32 cellular contexts compared by ENCODE assay signal in genomic region chr4:39339968-39340367, GRCh38.
"Had no signal": no experiment of that assay in that cellular context is flagged by ENCODE, and none has a peak within 500 bp of the region (broad histone marks: within the 10 kb centered on the region; RNA-seq: fewer than 3 reads in every experiment).

No MANE protein-coding gene starts in this region.

- H3K4me3 ChIP-seq: body of pancreas, esophagus squamous epithelium, gastroesophageal sphincter had no signal

- H3K27me3 ChIP-seq: adrenal gland, body of pancreas, esophagus squamous epithelium, gastroesophageal sphincter had no signal

- DNase-seq: activated CD4-positive, alpha-beta memory T cell treated with anti-CD3 and anti-CD28 coated beads for 36 hours; activated CD4-positive, alpha-beta T cell treated with anti-CD3 and anti-CD28 coated beads for 36 hours; activated CD4-positive, alpha-beta T cell treated with anti-CD3 and anti-CD28 coated beads, Interleukin-2, amount 10 ng/mL, durations not matched to agents 24 days and 14 days; activated CD4-positive, CD25-positive, alpha-beta regulatory T cell; activated CD4-positive, CD25-positive, alpha-beta regulatory T cell treated with anti-CD3 and anti-CD28 coated beads, Interleukin-2, amount 50 U/mL, for 72 hours; activated CD8-positive, alpha-beta memory T cell treated with anti-CD3 and anti-CD28 coated beads, Interleukin-2, amount 10 ng/mL, durations not matched to agents 7 days and 5 days; activated CD8-positive, alpha-beta memory T cell treated with anti-CD3 and anti-CD28 coated beads, Interleukin-2, amount 50 U/mL, for 4 hours; activated CD8-positive, alpha-beta T cell treated with anti-CD3 and anti-CD28 coated beads, Interleukin-2, amount 10 ng/mL, durations not matched to agents 7 days and 5 days; activated effector memory CD4-positive, alpha-beta T cell treated with anti-CD3 and anti-CD28 coated beads, Interleukin-2, amount 50 U/mL, for 16 hours; activated naive CD4-positive, alpha-beta T cell treated with anti-CD3 and anti-CD28 coated beads for 36 hours; activated naive CD8-positive, alpha-beta T cell treated with anti-CD3 and anti-CD28 coated beads for 36 hours; activated naive CD8-positive, alpha-beta T cell treated with anti-CD3 and anti-CD28 coated beads, Interleukin-2, amount 50 U/mL, for 24 hours; activated T-cell treated with anti-CD3 and anti-CD28 coated beads, Interleukin-2, amount 50 U/mL, for 1 hour; activated T-cell treated with anti-CD3 and anti-CD28 coated beads, Interleukin-2, amount 50 U/mL, for 48 hours; adrenal gland; amygdala; aorta; body of pancreas; caudate nucleus; effector CD8-positive, alpha-beta T cell; esophagus squamous epithelium; foreskin melanocyte; T-helper 1 cell; T-helper 2 cell had no signal

- H3K9me3 ChIP-seq: adrenal gland, body of pancreas, esophagus squamous epithelium, gastroesophageal sphincter had no signal

- FAIRE-seq: colon, endometrium, endothelial cell of umbilical vein had no signal

- H3K27me3 Mint-ChIP-seq: activated CD4-positive, alpha-beta memory T cell treated with anti-CD3 and anti-CD28 coated beads for 36 hours; activated CD4-positive, alpha-beta T cell treated with anti-CD3 and anti-CD28 coated beads for 36 hours; activated CD4-positive, alpha-beta T cell treated with anti-CD3 and anti-CD28 coated beads, Interleukin-2, amount 10 ng/mL, durations not matched to agents 24 days and 14 days; activated CD8-positive, alpha-beta memory T cell treated with anti-CD3 and anti-CD28 coated beads, Interleukin-2, amount 10 ng/mL, durations not matched to agents 7 days and 5 days; activated naive CD4-positive, alpha-beta T cell treated with anti-CD3 and anti-CD28 coated beads, Interleukin-2, amount 50 U/mL, for 24 hours; activated naive CD8-positive, alpha-beta T cell treated with anti-CD3 and anti-CD28 coated beads for 36 hours; activated naive CD8-positive, alpha-beta T cell treated with anti-CD3 and anti-CD28 coated beads, Interleukin-2, amount 50 U/mL, for 24 hours had no signal

- H3K4me3 Mint-ChIP-seq: activated CD4-positive, alpha-beta memory T cell treated with anti-CD3 and anti-CD28 coated beads for 36 hours; activated CD4-positive, alpha-beta T cell treated with anti-CD3 and anti-CD28 coated beads for 36 hours; activated CD4-positive, alpha-beta T cell treated with anti-CD3 and anti-CD28 coated beads, Interleukin-2, amount 10 ng/mL, durations not matched to agents 24 days and 14 days; activated CD8-positive, alpha-beta memory T cell treated with anti-CD3 and anti-CD28 coated beads, Interleukin-2, amount 10 ng/mL, durations not matched to agents 7 days and 5 days; activated CD8-positive, alpha-beta T cell treated with anti-CD3 and anti-CD28 coated beads, Interleukin-2, amount 10 ng/mL, durations not matched to agents 7 days and 5 days; activated naive CD4-positive, alpha-beta T cell treated with anti-CD3 and anti-CD28 coated beads for 36 hours; activated naive CD4-positive, alpha-beta T cell treated with anti-CD3 and anti-CD28 coated beads, Interleukin-2, amount 50 U/mL, for 24 hours; activated naive CD8-positive, alpha-beta T cell treated with anti-CD3 and anti-CD28 coated beads for 36 hours; activated naive CD8-positive, alpha-beta T cell treated with anti-CD3 and anti-CD28 coated beads, Interleukin-2, amount 50 U/mL, for 24 hours; activated T-helper 1 cell treated with anti-CD3 and anti-CD28 coated beads, Interleukin-12 subunit alpha, Interleukin-12 subunit beta, Interleukin-2, Interleukin-4 antibody, amounts not matched to agents 30 ng/mL and 10 ng/mL and 1 ng/mL, durations not matched to agents 14 hours and 24 hours and 36 hours had no signal

- H3K4me1 ChIP-seq: esophagus squamous epithelium, gastroesophageal sphincter had no signal

- H3K27ac ChIP-seq: epithelial cell of prostate, esophagus squamous epithelium, gastroesophageal sphincter had no signal

- ATAC-seq: activated CD4-positive, alpha-beta T cell treated with anti-CD3 and anti-CD28 coated beads for 36 hours; activated CD8-positive, alpha-beta memory T cell treated with anti-CD3 and anti-CD28 coated beads, Interleukin-2, amount 10 ng/mL, durations not matched to agents 7 days and 5 days; activated CD8-positive, alpha-beta T cell treated with anti-CD3 and anti-CD28 coated beads, Interleukin-2, amount 10 ng/mL, durations not matched to agents 7 days and 5 days; activated naive CD8-positive, alpha-beta T cell treated with anti-CD3 and anti-CD28 coated beads, Interleukin-2, amount 50 U/mL, for 24 hours; body of pancreas; gastroesophageal sphincter had no signal

- H3K27ac Mint-ChIP-seq: activated CD4-positive, alpha-beta memory T cell treated with anti-CD3 and anti-CD28 coated beads for 36 hours; activated CD4-positive, alpha-beta T cell treated with anti-CD3 and anti-CD28 coated beads for 36 hours; activated CD8-positive, alpha-beta memory T cell treated with anti-CD3 and anti-CD28 coated beads, Interleukin-2, amount 10 ng/mL, durations not matched to agents 7 days and 5 days; activated CD8-positive, alpha-beta T cell treated with anti-CD3 and anti-CD28 coated beads, Interleukin-2, amount 10 ng/mL, durations not matched to agents 7 days and 5 days; activated naive CD4-positive, alpha-beta T cell treated with anti-CD3 and anti-CD28 coated beads for 36 hours; activated naive CD4-positive, alpha-beta T cell treated with anti-CD3 and anti-CD28 coated beads, Interleukin-2, amount 50 U/mL, for 24 hours; activated naive CD8-positive, alpha-beta T cell treated with anti-CD3 and anti-CD28 coated beads for 36 hours; activated naive CD8-positive, alpha-beta T cell treated with anti-CD3 and anti-CD28 coated beads, Interleukin-2, amount 50 U/mL, for 24 hours; activated T-helper 1 cell treated with anti-CD3 and anti-CD28 coated beads, Interleukin-12 subunit alpha, Interleukin-12 subunit beta, Interleukin-2, Interleukin-4 antibody, amounts not matched to agents 30 ng/mL and 10 ng/mL and 1 ng/mL, durations not matched to agents 14 hours and 24 hours and 36 hours; activated T-helper 2 cell treated with anti-CD3 and anti-CD28 coated beads, Interferon-gamma antibody, Interleukin-2, Interleukin-4, amounts not matched to agents 10 μg/mL and 5 μg/mL and 100 μg/mL, durations not matched to agents 14 hours and 24 hours and 36 hours had no signal
